ENCODE assay signal across 13 cellular contexts in the genomic region with DNA sequence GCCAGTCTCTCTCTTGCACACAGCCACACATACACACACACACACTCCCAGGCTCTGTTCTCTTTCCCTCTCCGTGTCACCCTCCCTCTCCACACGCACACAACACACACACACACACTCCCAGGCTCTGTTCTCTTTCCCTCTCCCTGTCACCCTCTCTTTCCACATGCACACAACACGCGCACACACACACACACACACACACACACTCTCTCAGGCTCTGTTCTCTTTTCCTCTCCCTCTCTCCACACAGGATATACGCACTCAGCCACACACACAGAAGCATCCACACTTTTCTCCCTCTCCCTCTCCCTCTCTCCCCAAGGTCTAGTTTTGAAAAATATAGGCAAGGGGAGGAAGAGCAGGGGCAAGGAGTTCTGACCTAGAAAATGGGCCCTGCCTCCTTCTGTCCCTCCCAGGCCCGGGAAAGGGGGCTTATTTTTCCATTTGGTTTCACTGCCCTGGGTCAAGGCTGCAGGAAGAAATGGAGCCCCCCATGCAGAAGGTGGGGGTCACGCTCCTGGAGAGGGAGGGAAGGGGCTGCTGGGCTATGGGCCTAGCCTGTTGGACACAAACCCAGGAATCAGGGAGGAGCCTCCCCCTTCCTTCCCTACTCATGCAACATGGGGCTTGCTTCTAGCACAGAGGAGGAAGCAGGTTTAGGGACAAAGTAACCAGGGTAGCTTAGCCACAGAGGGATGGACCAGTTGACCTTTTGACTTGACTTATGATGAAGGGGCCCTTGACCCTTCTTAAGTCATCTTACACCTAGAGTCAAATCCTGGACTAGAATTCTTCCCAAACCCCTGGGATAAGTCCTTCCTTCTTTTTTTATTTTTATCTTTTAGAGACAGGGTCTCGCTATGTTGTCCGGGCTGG.
DNase-seq lines count a peak whose midpoint lies in the region; ATAC-seq and TF ChIP-seq lines count a peak whose summit lies in the region.
"Had no signal": no experiment of that assay in that cellular context is flagged by ENCODE, and none has a peak within 500 bp of the region (broad histone marks: within the 10 kb centered on the region; RNA-seq: fewer than 3 reads in every experiment).

No MANE protein-coding gene starts in this region.

- H3K36me3 Mint-ChIP-seq in CD4-positive, CD25-positive, alpha-beta regulatory T cell = no peaks in the 10 kb centered on the region
- peaks cover 3% of the 10 kb centered on the region for H3K36me3 Mint-ChIP-seq in activated naive CD8-positive, alpha-beta T cell treated with anti-CD3 and anti-CD28 coated beads, Interleukin-2, amount 10 ng/mL, durations not matched to agents 7 days and 5 days
- no peaks in the 10 kb centered on the region for H3K36me3 Mint-ChIP-seq in natural killer cell

- intact Hi-C loops in natural killer cell (cut with micrococcal nuclease) = no loop called here

- peaks cover 5% of the 10 kb centered on the region for H3K27me3 ChIP-seq in CD4-positive, CD25-positive, alpha-beta regulatory T cell (ENCODE audit: control insufficient read depth, insufficient read depth, low read length)

- no peak for ATAC-seq in CD4-positive, CD25-positive, alpha-beta regulatory T cell (ENCODE audit: low read depth in 2 of 2)
- no peak for ATAC-seq in activated naive CD8-positive, alpha-beta T cell treated with anti-CD3 and anti-CD28 coated beads, Interleukin-2, amount 10 ng/mL, durations not matched to agents 7 days and 5 days (ENCODE audit: low read depth)
- ATAC-seq in natural killer cell = peak in 1 of 3 donors; percentile 2
- ATAC-seq in GM18909 (IDR thresholded peaks at IDR 0.05; ENCODE audit: poor library complexity, unreplicated experiment) = no peak

- no peaks in the 10 kb centered on the region for H3K36me3 ChIP-seq in CD4-positive, CD25-positive, alpha-beta regulatory T cell (ENCODE audit: control insufficient read depth, insufficient read depth, low read length)
- no peaks in the 10 kb centered on the region for H3K36me3 ChIP-seq in HEK293 (ENCODE audit: control insufficient read depth in 2 of 2, insufficient read depth in 1 of 2, low read length in 2 of 2)
- H3K36me3 ChIP-seq: neutrophil had no signal

- H3K4me3 Mint-ChIP-seq in CD4-positive, CD25-positive, alpha-beta regulatory T cell = peak overlapping the region; percentile 52 to 82 (median 75)
- peak overlapping the region; percentile 60 for H3K4me3 Mint-ChIP-seq in activated naive CD8-positive, alpha-beta T cell treated with anti-CD3 and anti-CD28 coated beads, Interleukin-2, amount 10 ng/mL, durations not matched to agents 7 days and 5 days
- H3K4me3 Mint-ChIP-seq in natural killer cell = peak overlapping the region; percentile 82

- CTCF ChIA-PET in HEK293 (lab: Yijun Ruan, JAX) = no interaction called here

- TF ChIP-seq CTCF in HEK293 (tag by site-specific recombination; IDR thresholded peaks at IDR 0.05) (no peak), natural killer cell (IDR thresholded peaks at IDR 0.05) (no peak), GM20000 (IDR thresholded peaks at IDR 0.05; ENCODE audit: extremely low read depth, missing control alignments) (no peak)

- POLR2A ChIA-PET in HEK293 (lab: Yijun Ruan, JAX) = no interaction called here
- POLR2A ChIA-PET in activated naive CD8-positive, alpha-beta T cell treated with anti-CD3 and anti-CD28 coated beads, Interleukin-2, amount 10 ng/mL, durations not matched to agents 7 days and 5 days (lab: Charles Lee) = interaction anchor here (0.5 to 3.5 kb wide), 7 partner anchors 11 to 74 kb away, joined by 3 to 24 read pairs (median 4); a partner anchor contains a TSS

- peak overlapping the region; percentile 55 to 93 (median 85) for H3K27ac Mint-ChIP-seq in CD4-positive, CD25-positive, alpha-beta regulatory T cell
- peak overlapping the region; percentile 83 for H3K27ac Mint-ChIP-seq in activated naive CD8-positive, alpha-beta T cell treated with anti-CD3 and anti-CD28 coated beads, Interleukin-2, amount 10 ng/mL, durations not matched to agents 7 days and 5 days
- peak overlapping the region; percentile 88 to 91 for H3K27ac Mint-ChIP-seq in natural killer cell

- H3K9me3 ChIP-seq in CD4-positive, CD25-positive, alpha-beta regulatory T cell (ENCODE audit: control insufficient read depth in 2 of 2, low read length in 2 of 2) = no peaks in the 10 kb centered on the region
- no peaks in the 10 kb centered on the region for H3K9me3 ChIP-seq in HEK293 (ENCODE audit: control insufficient read depth, insufficient read depth, low read depth, low read length)
- H3K9me3 ChIP-seq: neutrophil had no signal

- peaks cover 0 to 2% (median 0%) of the 10 kb centered on the region in 7 donors for H3K9me3 Mint-ChIP-seq in CD4-positive, CD25-positive, alpha-beta regulatory T cell
- H3K9me3 Mint-ChIP-seq in activated naive CD8-positive, alpha-beta T cell treated with anti-CD3 and anti-CD28 coated beads, Interleukin-2, amount 10 ng/mL, durations not matched to agents 7 days and 5 days = no peaks in the 10 kb centered on the region
- H3K9me3 Mint-ChIP-seq in natural killer cell = no peaks in the 10 kb centered on the region

- H3K4me1 ChIP-seq in CD4-positive, CD25-positive, alpha-beta regulatory T cell (ENCODE audit: control insufficient read depth, insufficient read depth, low read length, poor library complexity, severe bottlenecking) = peaks cover 58% of the 10 kb centered on the region
- H3K4me1 ChIP-seq in HEK293 (ENCODE audit: control insufficient read depth, insufficient read depth, low read length) = no peaks in the 10 kb centered on the region

- H3K27ac ChIP-seq in CD4-positive, CD25-positive, alpha-beta regulatory T cell (ENCODE audit: insufficient read depth, low read length, poor library complexity, severe bottlenecking) = peak overlapping the region; percentile 14
- no peak overlapping the region for H3K27ac ChIP-seq in HEK293 (ENCODE audit: extremely low read depth, low read depth, low read length)
- H3K27ac ChIP-seq: KMS-11, neutrophil had no signal

- no peak for DNase-seq in CD4-positive, CD25-positive, alpha-beta regulatory T cell
- DNase-seq in activated naive CD8-positive, alpha-beta T cell treated with anti-CD3 and anti-CD28 coated beads, Interleukin-2, amount 10 ng/mL, durations not matched to agents 7 days and 5 days = no peak
- no peak for DNase-seq in natural killer cell
- DNase-seq in putamen (ENCODE audit: low spot score) = no peak
- no peak for DNase-seq in NCI-H187 (lab: John Stamatoyannopoulos, UW)
- DNase-seq in GM20000 (ENCODE audit: low spot score) = no peak
- DNase-seq: DMS79; hippocampal formation; stimulated activated CD4-positive, alpha-beta T cell treated with anti-CD3 and anti-CD28 coated beads, Interleukin-4, amount 100 ng/mL, for 1 hour had no signal

- no peak overlapping the region for H3K4me3 ChIP-seq in CD4-positive, CD25-positive, alpha-beta regulatory T cell (ENCODE audit: low read depth, low read length)
- no peak overlapping the region for H3K4me3 ChIP-seq in HEK293 (ENCODE audit: low read depth, low read length)

- peaks cover 34% of the 10 kb centered on the region for H3K27me3 Mint-ChIP-seq in CD4-positive, CD25-positive, alpha-beta regulatory T cell
- peaks cover 15% of the 10 kb centered on the region for H3K27me3 Mint-ChIP-seq in activated naive CD8-positive, alpha-beta T cell treated with anti-CD3 and anti-CD28 coated beads, Interleukin-2, amount 10 ng/mL, durations not matched to agents 7 days and 5 days
- no peaks in the 10 kb centered on the region for H3K27me3 Mint-ChIP-seq in natural killer cell (ENCODE audit: low read depth in 2 of 2)

- peaks cover 11 to 77% (median 34%) of the 10 kb centered on the region in 4 donors for H3K4me1 Mint-ChIP-seq in CD4-positive, CD25-positive, alpha-beta regulatory T cell
- peaks cover 56% of the 10 kb centered on the region for H3K4me1 Mint-ChIP-seq in activated naive CD8-positive, alpha-beta T cell treated with anti-CD3 and anti-CD28 coated beads, Interleukin-2, amount 10 ng/mL, durations not matched to agents 7 days and 5 days
- H3K4me1 Mint-ChIP-seq in natural killer cell = peaks cover 62 to 76% of the 10 kb centered on the region in 2 donors

TF ChIP-seq in HEK293, 187 proteins besides CTCF, POLR2A, EP300 and RAD21 (continues in another document):
- no peak for TF ChIP-seq ZFP69B (tag by site-specific recombination; IDR thresholded peaks at IDR 0.05)
- TF ChIP-seq ZNF394 (tag by site-specific recombination; IDR thresholded peaks at IDR 0.05; ENCODE audit: borderline replicate concordance) = no peak
- TF ChIP-seq ZNF624 (tag by site-specific recombination; IDR thresholded peaks at IDR 0.05) = no peak
- TF ChIP-seq ZNF571 (tag by site-specific recombination; IDR thresholded peaks at IDR 0.05) = no peak
- no peak for TF ChIP-seq ZFP41 (tag by site-specific recombination; IDR thresholded peaks at IDR 0.05; ENCODE audit: borderline replicate concordance)
- TF ChIP-seq ZNF114 (tag by site-specific recombination; IDR thresholded peaks at IDR 0.05) = no peak
- TF ChIP-seq ZNF626 (tag by site-specific recombination; IDR thresholded peaks at IDR 0.05) = no peak
- TF ChIP-seq ZSCAN16 (tag by site-specific recombination; IDR thresholded peaks at IDR 0.05) = 0 out of 2 replicates have a peak, but pooled peaks have one; percentile 41
- no peak for TF ChIP-seq BCL11B (tag by site-specific recombination; IDR thresholded peaks at IDR 0.05; ENCODE audit: low read depth)
